15 cellular contexts compared by ENCODE assay signal in genomic region chr18:22173221-22173927, GRCh38. TPM values are rescaled to one million over a fixed set of nuclear protein-coding genes. Genes with fewer than 3 reads are reported as not detected.
DNase-seq lines count a peak whose midpoint lies in the region; ATAC-seq, FAIRE-seq and TF ChIP-seq lines count a peak whose summit lies in the region.
"Had no signal": no experiment of that assay in that cellular context is flagged by ENCODE, and none has a peak within 500 bp of the region (broad histone marks: within the 10 kb centered on the region; RNA-seq: fewer than 3 reads in every experiment).

No MANE protein-coding gene starts in this region.

- no peaks in the 10 kb centered on the region for H3K9me3 ChIP-seq in pancreas

- H3K27me3 Mint-ChIP-seq in activated CD8-positive, alpha-beta memory T cell treated with anti-CD3 and anti-CD28 coated beads, Interleukin-2, amount 10 ng/mL, durations not matched to agents 7 days and 5 days, result peaks cover 73% of the 10 kb centered on the region

- 11 to 12% methylated on average over 22 of the region's 22 CpGs for WGBS in pancreas, 2 donors

- intact Hi-C loops in pancreas (cut with DNase I), result loop anchor here in 2 of 3 donors (10.0 kb wide), 2 partner anchors 171 to 391 kb away; no protein-coding TSS in a partner anchor

- CTCF ChIA-PET in activated CD8-positive, alpha-beta memory T cell treated with anti-CD3 and anti-CD28 coated beads, Interleukin-2, amount 10 ng/mL, durations not matched to agents 7 days and 5 days (lab: Charles Lee), result no interaction called here
- CTCF ChIA-PET in HEK293T (lab: Yijun Ruan, JAX), result interaction anchor here (0.5 to 1.4 kb wide), 4 partner anchors 145 to 810 kb away, joined by 3 to 6 read pairs (median 4); no protein-coding TSS in a partner anchor

- no peaks in the 10 kb centered on the region for H3K27me3 ChIP-seq in pancreas

- H3K36me3 ChIP-seq in pancreas, result peaks cover 0 to 11% (median 0%) of the 10 kb centered on the region in 3 donors

- no peak for FAIRE-seq in pancreas (lab: Jason Lieb, UNC)
- FAIRE-seq: TTC549 had no signal

- peaks cover 1% of the 10 kb centered on the region for H3K36me3 Mint-ChIP-seq in activated CD8-positive, alpha-beta memory T cell treated with anti-CD3 and anti-CD28 coated beads, Interleukin-2, amount 10 ng/mL, durations not matched to agents 7 days and 5 days

- peaks cover 14% of the 10 kb centered on the region for H3K4me1 Mint-ChIP-seq in activated CD8-positive, alpha-beta memory T cell treated with anti-CD3 and anti-CD28 coated beads, Interleukin-2, amount 10 ng/mL, durations not matched to agents 7 days and 5 days

- H3K9me3 Mint-ChIP-seq in activated CD8-positive, alpha-beta memory T cell treated with anti-CD3 and anti-CD28 coated beads, Interleukin-2, amount 10 ng/mL, durations not matched to agents 7 days and 5 days (ENCODE audit: low read depth), result no peaks in the 10 kb centered on the region

- DNase-seq in AG09309 (ENCODE audit: low read depth) (no peak), amniotic epithelial cell (ENCODE audit: low read depth) (peak; percentile 27), fibroblast of villous mesenchyme (ENCODE audit: low read depth) (no peak), pancreas (peak in 1 of 6 donors; percentile 20), HEK293T (ENCODE audit: extremely low spot score) (no peak), NCI-H748 (lab: John Stamatoyannopoulos, UW; ENCODE audit: unreplicated experiment) (no peak)
- DNase-seq in activated CD8-positive, alpha-beta memory T cell treated with anti-CD3 and anti-CD28 coated beads, Interleukin-2, amount 10 ng/mL, durations not matched to agents 7 days and 5 days, result no peak
- DNase-seq: activated naive CD4-positive, alpha-beta T cell; DMS153; NCI-H187 treated with DMSO at 0.1 percent for 48 hours; NCI-H774; SIG-M5 had no signal

- H3K4me3 Mint-ChIP-seq in activated CD8-positive, alpha-beta memory T cell treated with anti-CD3 and anti-CD28 coated beads, Interleukin-2, amount 10 ng/mL, durations not matched to agents 7 days and 5 days, result no peak overlapping the region

- H3K4me1 ChIP-seq in pancreas, result peaks cover 0 to 2% (median 0%) of the 10 kb centered on the region in 3 donors

- TF ChIP-seq CTCF in AG09309 (IDR thresholded peaks at IDR 0.05; ENCODE audit: control insufficient read depth, insufficient read depth, low read depth, low read length, missing control alignments) (no peak), fibroblast of villous mesenchyme (IDR thresholded peaks at IDR 0.05; ENCODE audit: insufficient read depth, low read depth, low read length) (no peak), pancreas (IDR thresholded peaks at IDR 0.05) (no peak)

- peak overlapping the region; percentile 63 to 99 (median 96) for H3K27ac ChIP-seq in pancreas

- ATAC-seq in pancreas (no peak), HG02852 (IDR thresholded peaks at IDR 0.05; ENCODE audit: unreplicated experiment) (no peak)
- no peak for ATAC-seq in activated CD8-positive, alpha-beta memory T cell treated with anti-CD3 and anti-CD28 coated beads, Interleukin-2, amount 10 ng/mL, durations not matched to agents 7 days and 5 days

- H3K4me3 ChIP-seq in AG09309 (ENCODE audit: control insufficient read depth, low read depth, low read length) (peak overlapping the region; percentile 94), fibroblast of villous mesenchyme (ENCODE audit: low read depth, low read length) (peak overlapping the region; percentile 88), pancreas (peak overlapping the region; percentile 19 to 90 (median 78))

- POLR2A ChIA-PET in HEK293T (lab: Yijun Ruan, JAX), result interaction anchor here (0.8 to 3.1 kb wide), 7 partner anchors 12 to 293 kb away, joined by 3 to 13 read pairs (median 3); no protein-coding TSS in a partner anchor

- H3K27ac Mint-ChIP-seq in activated CD8-positive, alpha-beta memory T cell treated with anti-CD3 and anti-CD28 coated beads, Interleukin-2, amount 10 ng/mL, durations not matched to agents 7 days and 5 days, result no peak overlapping the region

TF ChIP-seq in HEK293T, 16 proteins besides CTCF, POLR2A, EP300 and RAD21:
- TF ChIP-seq TARDBP (IDR thresholded peaks at IDR 0.05), result no peak
- no peak for TF ChIP-seq FOXK2 (IDR thresholded peaks at IDR 0.05)
- TF ChIP-seq ZNF384 (IDR thresholded peaks at IDR 0.05), result no peak
- TF ChIP-seq HDGF (IDR thresholded peaks at IDR 0.05; ENCODE audit: borderline replicate concordance), result no peak
- TF ChIP-seq, protein P1, sequence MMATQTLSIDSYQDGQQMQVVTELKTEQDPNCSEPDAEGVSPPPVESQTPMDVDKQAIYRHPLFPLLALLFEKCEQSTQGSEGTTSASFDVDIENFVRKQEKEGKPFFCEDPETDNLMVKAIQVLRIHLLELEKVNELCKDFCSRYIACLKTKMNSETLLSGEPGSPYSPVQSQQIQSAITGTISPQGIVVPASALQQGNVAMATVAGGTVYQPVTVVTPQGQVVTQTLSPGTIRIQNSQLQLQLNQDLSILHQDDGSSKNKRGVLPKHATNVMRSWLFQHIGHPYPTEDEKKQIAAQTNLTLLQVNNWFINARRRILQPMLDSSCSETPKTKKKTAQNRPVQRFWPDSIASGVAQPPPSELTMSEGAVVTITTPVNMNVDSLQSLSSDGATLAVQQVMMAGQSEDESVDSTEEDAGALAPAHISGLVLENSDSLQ (IDR thresholded peaks at IDR 0.05), result no peak
- TF ChIP-seq FOXM1 (IDR thresholded peaks at IDR 0.05; ENCODE audit: borderline replicate concordance), result no peak
- TF ChIP-seq SP1 (IDR thresholded peaks at IDR 0.05), result no peak
- TF ChIP-seq ELF4 (IDR thresholded peaks at IDR 0.05), result no peak
- TF ChIP-seq BHLHE40 (IDR thresholded peaks at IDR 0.05; ENCODE audit: borderline replicate concordance), result no peak
- no peak for TF ChIP-seq FOXA1 (IDR thresholded peaks at IDR 0.05)
- no peak for TF ChIP-seq NFRKB (IDR thresholded peaks at IDR 0.05)
- TF ChIP-seq ARNT (IDR thresholded peaks at IDR 0.05), result no peak
- TF ChIP-seq LEF1 (IDR thresholded peaks at IDR 0.05; ENCODE audit: borderline replicate concordance), result no peak
- TF ChIP-seq L3MBTL2 (conservative IDR thresholded peaks at IDR 0.05), result no peak
- TF ChIP-seq SUZ12 (IDR thresholded peaks at IDR 0.05), result no peak
- no peak for TF ChIP-seq CTBP1 (IDR thresholded peaks at IDR 0.05; ENCODE audit: borderline replicate concordance)
TF ChIP-seq in HEK293T: peak in this region for 0.

RNA-seq across cellular contexts. Expression of gene GATA6, which starts 4.0 kb away (rescaled TPM):
- total RNA-seq in fibroblast of villous mesenchyme (5.2 and 8.7 TPM in 2 replicates), pancreas (10 to 100 TPM; 18.8 to 36.4 (median 24.9) TPM)
- 10 to 100 TPM; 15.4 to 20.1 TPM for polyA plus RNA-seq in pancreas
- not detected for total RNA-seq in activated CD8-positive, alpha-beta memory T cell treated with anti-CD3 and anti-CD28 coated beads, Interleukin-2, amount 10 ng/mL, durations not matched to agents 7 days and 5 days
- total RNA-seq: activated CD8-positive, alpha-beta memory T cell treated with anti-CD3 and anti-CD28 coated beads for 36 hours had no signal
